1 cellular context compared by ENCODE assay signal in genomic region chr17:32349854-32350661, GRCh38.
A peak's percentile ranks its signal among the peaks of the same experiment; 100 is the strongest.
TF ChIP-seq lines count a peak whose summit lies in the region.

Gene ZNF207 (plus strand): TSS chr17:32350157. CDS start chr17:32350286, 129 bp downstream.

TF ChIP-seq in HepG2, 621 proteins besides CTCF, POLR2A, EP300 and RAD21 (continued from another document and continues in another):
- TF ChIP-seq ZBTB2 (CRISPR knock-in tag; IDR thresholded peaks at IDR 0.05; ENCODE audit: low read depth) (peak; percentile 36; the same call in 1 of the 2 replicates), MXD3 (CRISPR knock-in tag; IDR thresholded peaks at IDR 0.05) (no peak; the same call in 1 of the 2 replicates), ZBTB39 (CRISPR knock-in tag; IDR thresholded peaks at IDR 0.05) (no peak), KAT7 (CRISPR knock-in tag; IDR thresholded peaks at IDR 0.05; ENCODE audit: borderline replicate concordance) (peak; percentile 46; the same call in 1 of the 2 replicates), RELA (CRISPR knock-in tag; IDR thresholded peaks at IDR 0.05) (0 out of 2 replicates have a peak, but pooled peaks have one; percentile 35), ZNF282 (IDR thresholded peaks at IDR 0.05; ENCODE audit: partially characterized antibody) (no peak), ZSCAN25 (CRISPR knock-in tag; IDR thresholded peaks at IDR 0.05) (peak; percentile 51; the same call in 1 of the 2 replicates), ZBTB20 (CRISPR knock-in tag; IDR thresholded peaks at IDR 0.05; ENCODE audit: borderline replicate concordance, low read depth) (peak; percentile 78; the same call in 1 of the 2 replicates), CREM (IDR thresholded peaks at IDR 0.05) (peak; percentile 61; the same call in 1 of the 2 replicates), CREM (CRISPR knock-in tag; IDR thresholded peaks at IDR 0.05) (no peak), NONO (IDR thresholded peaks at IDR 0.05) (no peak), NONO (CRISPR knock-in tag; conservative IDR thresholded peaks at IDR 0.05) (peak; percentile 85), ZNF564 (CRISPR knock-in tag; IDR thresholded peaks at IDR 0.05) (no peak), HDAC2 (CRISPR knock-in tag; IDR thresholded peaks at IDR 0.05) (peak; percentile 76), SNAPC4 (CRISPR knock-in tag; IDR thresholded peaks at IDR 0.05) (peak; percentile 53; the same call in 1 of the 2 replicates), SP4 (CRISPR knock-in tag; IDR thresholded peaks at IDR 0.05) (peak; percentile 82; the same call in 1 of the 2 replicates), HOXA9 (CRISPR knock-in tag; IDR thresholded peaks at IDR 0.05; ENCODE audit: borderline replicate concordance) (no peak), HNF1A (IDR thresholded peaks at IDR 0.05; ENCODE audit: low read depth) (no peak), HNF1A (CRISPR knock-in tag; IDR thresholded peaks at IDR 0.05; ENCODE audit: borderline replicate concordance) (peak; percentile 51; the same call in 1 of the 2 replicates), CENPT (CRISPR knock-in tag; IDR thresholded peaks at IDR 0.05; ENCODE audit: low read depth) (no peak), ZNF275 (CRISPR knock-in tag; IDR thresholded peaks at IDR 0.05; ENCODE audit: borderline replicate concordance) (0 out of 2 replicates have a peak, but pooled peaks have one; percentile 39), GRHL1 (CRISPR knock-in tag; conservative IDR thresholded peaks at IDR 0.05) (no peak), TFDP2 (CRISPR knock-in tag; IDR thresholded peaks at IDR 0.05) (peak; percentile 71), TBL1XR1 (IDR thresholded peaks at IDR 0.05; ENCODE audit: borderline replicate concordance, low read length, partially characterized antibody) (no peak), ARNT2 (CRISPR knock-in tag; IDR thresholded peaks at IDR 0.05; ENCODE audit: low read depth) (no peak; the same call in 1 of the 2 replicates), MBNL3 (CRISPR knock-in tag; conservative IDR thresholded peaks at IDR 0.05) (no peak), SIN3B (IDR thresholded peaks at IDR 0.05; ENCODE audit: low read length) (peak; percentile 67; the same call in 1 of the 2 replicates), NAIF1 (CRISPR knock-in tag; IDR thresholded peaks at IDR 0.05; ENCODE audit: borderline replicate concordance) (peak; percentile 30; the same call in 1 of the 2 replicates), ZNF10 (CRISPR knock-in tag; IDR thresholded peaks at IDR 0.05; ENCODE audit: borderline replicate concordance, low read depth) (no peak), MIER3 (CRISPR knock-in tag; IDR thresholded peaks at IDR 0.05; ENCODE audit: borderline replicate concordance) (peak; percentile 74), FOSL2 (CRISPR knock-in tag; IDR thresholded peaks at IDR 0.05) (peak; percentile 39), NR2F6 (IDR thresholded peaks at IDR 0.05) (no peak), NR2F6 (CRISPR knock-in tag; IDR thresholded peaks at IDR 0.05) (no peak), ZBTB33 (CRISPR knock-in tag; IDR thresholded peaks at IDR 0.05) (no peak), ETS1 (CRISPR knock-in tag; IDR thresholded peaks at IDR 0.05) (no peak), CREB1 (IDR thresholded peaks at IDR 0.05) (peak; percentile 80), CREB1 (CRISPR knock-in tag; IDR thresholded peaks at IDR 0.05) (peak; percentile 77), ZNF256 (CRISPR knock-in tag; conservative IDR thresholded peaks at IDR 0.05) (no peak)
